23 cellular contexts compared by ENCODE assay signal in genomic region chr5:133336121-133336968, GRCh38.
DNase-seq lines count a peak whose midpoint lies in the region; ATAC-seq and TF ChIP-seq lines count a peak whose summit lies in the region.
"Had no signal": no experiment of that assay in that cellular context is flagged by ENCODE, and none has a peak within 500 bp of the region (broad histone marks: within the 10 kb centered on the region; RNA-seq: fewer than 3 reads in every experiment).

No MANE protein-coding gene starts in this region.

- H3K9me3 ChIP-seq in PC-3 (ENCODE audit: low read length) = no peaks in the 10 kb centered on the region
- no peaks in the 10 kb centered on the region for H3K9me3 ChIP-seq in spleen
- H3K9me3 ChIP-seq: esophagus muscularis mucosa, gastroesophageal sphincter, stomach, tibial nerve had no signal

- no peak overlapping the region for H2AFZ ChIP-seq in PC-3 (ENCODE audit: low read length)
- H2AFZ ChIP-seq: GM23338 had no signal

- H3K4me1 Mint-ChIP-seq in T-helper 1 cell treated with Interleukin-12 subunit alpha and Interleukin-12 subunit beta and Interleukin-4 antibody, amounts not matched to agents 30 μg/mL and 1 μg/mL, for 36 hours (ENCODE audit: low read depth) = peaks cover 33% of the 10 kb centered on the region
- H3K4me1 Mint-ChIP-seq: activated naive CD4-positive, alpha-beta T cell treated with anti-CD3 and anti-CD28 coated beads, Interleukin-2, amount 50 U/mL, for 24 hours had no signal

- 47 to 60% (median 52%) methylated on average over 11 to 12 of the region's 12 CpGs for WGBS in spleen, 5 donors

- peak overlapping the region; percentile 31 for H3K27ac Mint-ChIP-seq in T-helper 1 cell treated with Interleukin-12 subunit alpha and Interleukin-12 subunit beta and Interleukin-4 antibody, amounts not matched to agents 30 μg/mL and 1 μg/mL, for 36 hours
- H3K27ac Mint-ChIP-seq: activated naive CD4-positive, alpha-beta T cell treated with anti-CD3 and anti-CD28 coated beads, Interleukin-2, amount 50 U/mL, for 24 hours; GM23338 had no signal

- H3K9me3 Mint-ChIP-seq in T-helper 1 cell treated with Interleukin-12 subunit alpha and Interleukin-12 subunit beta and Interleukin-4 antibody, amounts not matched to agents 30 μg/mL and 1 μg/mL, for 36 hours = no peaks in the 10 kb centered on the region
- H3K9me3 Mint-ChIP-seq: activated naive CD4-positive, alpha-beta T cell treated with anti-CD3 and anti-CD28 coated beads, Interleukin-2, amount 50 U/mL, for 24 hours; GM23338 had no signal

- no peaks in the 10 kb centered on the region for H3F3A ChIP-seq in PC-3 (ENCODE audit: low read length, unreplicated experiment)

- CTCF ChIA-PET in PC-3 (lab: Charles Lee) = no interaction called here

- no peak overlapping the region for H3K9ac ChIP-seq in PC-3 (ENCODE audit: low read length)

- no peak overlapping the region for H3K4me3 Mint-ChIP-seq in T-helper 1 cell treated with Interleukin-12 subunit alpha and Interleukin-12 subunit beta and Interleukin-4 antibody, amounts not matched to agents 30 μg/mL and 1 μg/mL, for 36 hours
- H3K4me3 Mint-ChIP-seq: activated naive CD4-positive, alpha-beta T cell treated with anti-CD3 and anti-CD28 coated beads, Interleukin-2, amount 50 U/mL, for 24 hours; GM23338 had no signal

- no peak for TF ChIP-seq POLR2A in spleen (IDR thresholded peaks at IDR 0.05)

- no peak overlapping the region for H3K4me3 ChIP-seq in PC-3 (ENCODE audit: low read length)
- H3K4me3 ChIP-seq in epithelial cell of esophagus (ENCODE audit: low read length) = no peak overlapping the region
- no peak overlapping the region for H3K4me3 ChIP-seq in spleen
- H3K4me3 ChIP-seq: esophagus muscularis mucosa, gastroesophageal sphincter, GM23338, lung, skin epidermis, stomach, tibial nerve had no signal

- no peak for DNase-seq in T-helper 1 cell
- DNase-seq in PC-3 = peak; percentile 1
- peak; percentile 43 for DNase-seq in epithelial cell of esophagus (ENCODE audit: low read depth)
- peak; percentile 52 for DNase-seq in spleen
- no peak for DNase-seq in activated gamma-delta T cell treated with Interleukin-2 at 50 U/mL for 16 hours
- DNase-seq in DMS 273 (lab: John Stamatoyannopoulos, UW; ENCODE audit: unreplicated experiment) = no peak
- DNase-seq: 8988T; activated CD8-positive, alpha-beta memory T cell treated with anti-CD3 and anti-CD28 coated beads for 24 hours; effector memory CD4-positive, alpha-beta T cell; islet precursor cell; NCI-H1417 treated with DMSO at 0.1 percent for 48 hours; stimulated activated CD4-positive, alpha-beta T cell treated with anti-CD3 and anti-CD28 coated beads, Interleukin-2, amount 100 ng/mL, for 48 hours; stomach; WERI-Rb-1 had no signal

- H3K27ac ChIP-seq in PC-3 (ENCODE audit: low read length) (no peak overlapping the region), spleen (no peak overlapping the region)
- H3K27ac ChIP-seq: esophagus muscularis mucosa, gastroesophageal sphincter, skin epidermis, stomach, tibial nerve, WERI-Rb-1 had no signal

- POLR2A ChIA-PET in PC-3 (lab: Charles Lee; ENCODE audit: unreplicated experiment) = no interaction called here

- H3K4me2 ChIP-seq in PC-3 (ENCODE audit: low read length) = no peak overlapping the region
- H3K4me2 ChIP-seq: GM23338 had no signal

- H3K36me3 Mint-ChIP-seq in T-helper 1 cell treated with Interleukin-12 subunit alpha and Interleukin-12 subunit beta and Interleukin-4 antibody, amounts not matched to agents 30 μg/mL and 1 μg/mL, for 36 hours (ENCODE audit: low read depth) = no peaks in the 10 kb centered on the region
- H3K36me3 Mint-ChIP-seq: activated naive CD4-positive, alpha-beta T cell treated with anti-CD3 and anti-CD28 coated beads, Interleukin-2, amount 50 U/mL, for 24 hours had no signal

- H3K4me1 ChIP-seq in PC-3 (ENCODE audit: insufficient read depth, low read length) (no peaks in the 10 kb centered on the region), spleen (peaks cover 0 to 3% (median 0%) of the 10 kb centered on the region in 6 donors)
- H3K4me1 ChIP-seq: esophagus muscularis mucosa, gastroesophageal sphincter, tibial nerve had no signal

- no peaks in the 10 kb centered on the region for H3K79me2 ChIP-seq in PC-3 (ENCODE audit: low read length)

- TF ChIP-seq CTCF in PC-3 (conservative IDR thresholded peaks at IDR 0.05; ENCODE audit: low read depth, low read length) = no peak
- TF ChIP-seq CTCF in epithelial cell of esophagus (IDR thresholded peaks at IDR 0.05; ENCODE audit: insufficient read depth, low read depth, low read length, missing control alignments) = no peak
- no peak for TF ChIP-seq CTCF in spleen (IDR thresholded peaks at IDR 0.05 in 8 of 11, conservative IDR thresholded peaks at IDR 0.05 in 3 of 11)

- H3K36me3 ChIP-seq in PC-3 (ENCODE audit: low read depth, low read length) (no peaks in the 10 kb centered on the region), spleen (no peaks in the 10 kb centered on the region)
- H3K36me3 ChIP-seq: esophagus muscularis mucosa, gastroesophageal sphincter, stomach, tibial nerve, WERI-Rb-1 had no signal

- H3K27me3 ChIP-seq in PC-3 (ENCODE audit: low read length) (no peaks in the 10 kb centered on the region), spleen (replicated peaks in 1 of 7) (peaks cover 0 to 4% (median 0%) of the 10 kb centered on the region in 7 donors)
- H3K27me3 ChIP-seq: gastroesophageal sphincter, tibial nerve had no signal

- H3K27me3 Mint-ChIP-seq in T-helper 1 cell treated with Interleukin-12 subunit alpha and Interleukin-12 subunit beta and Interleukin-4 antibody, amounts not matched to agents 30 μg/mL and 1 μg/mL, for 36 hours (ENCODE audit: low read depth) = no peaks in the 10 kb centered on the region
- H3K27me3 Mint-ChIP-seq: activated naive CD4-positive, alpha-beta T cell treated with anti-CD3 and anti-CD28 coated beads, Interleukin-2, amount 50 U/mL, for 24 hours had no signal

- no peaks in the 10 kb centered on the region for H3K9me2 ChIP-seq in PC-3 (replicated peaks; ENCODE audit: low read length)

- intact Hi-C loops in PC-3 (cut with micrococcal nuclease) = no loop called here
- intact Hi-C loops in spleen (cut with DNase I; ENCODE audit: low total_unique reads) = no loop called here

- BruUV-seq in PC-3 (replicated peaks; lab: Mats Ljungman, UMichigan) = no TSS peak

- H4K20me1 ChIP-seq in PC-3 (ENCODE audit: low read length) = no peaks in the 10 kb centered on the region

- ATAC-seq in PC-3 (no peak), HG02763 (IDR thresholded peaks at IDR 0.05; ENCODE audit: unreplicated experiment) (no peak)
- ATAC-seq: gastroesophageal sphincter, GM23338 had no signal

Comparison
In these comparisons a context has a peak if more than half of its experiments do, and no peak if none do; other contexts are left out.
1. DNase-seq: peak in PC-3 (single experiment), epithelial cell of esophagus (single experiment) and spleen (single experiment); none in T-helper 1 cell (0 of 5), activated gamma-delta T cell treated with Interleukin-2 at 50 U/mL for 16 hours (single experiment) and DMS 273 (single experiment).